Comparison of ENCODE assay signal across 1 cellular context in the genomic region with DNA sequence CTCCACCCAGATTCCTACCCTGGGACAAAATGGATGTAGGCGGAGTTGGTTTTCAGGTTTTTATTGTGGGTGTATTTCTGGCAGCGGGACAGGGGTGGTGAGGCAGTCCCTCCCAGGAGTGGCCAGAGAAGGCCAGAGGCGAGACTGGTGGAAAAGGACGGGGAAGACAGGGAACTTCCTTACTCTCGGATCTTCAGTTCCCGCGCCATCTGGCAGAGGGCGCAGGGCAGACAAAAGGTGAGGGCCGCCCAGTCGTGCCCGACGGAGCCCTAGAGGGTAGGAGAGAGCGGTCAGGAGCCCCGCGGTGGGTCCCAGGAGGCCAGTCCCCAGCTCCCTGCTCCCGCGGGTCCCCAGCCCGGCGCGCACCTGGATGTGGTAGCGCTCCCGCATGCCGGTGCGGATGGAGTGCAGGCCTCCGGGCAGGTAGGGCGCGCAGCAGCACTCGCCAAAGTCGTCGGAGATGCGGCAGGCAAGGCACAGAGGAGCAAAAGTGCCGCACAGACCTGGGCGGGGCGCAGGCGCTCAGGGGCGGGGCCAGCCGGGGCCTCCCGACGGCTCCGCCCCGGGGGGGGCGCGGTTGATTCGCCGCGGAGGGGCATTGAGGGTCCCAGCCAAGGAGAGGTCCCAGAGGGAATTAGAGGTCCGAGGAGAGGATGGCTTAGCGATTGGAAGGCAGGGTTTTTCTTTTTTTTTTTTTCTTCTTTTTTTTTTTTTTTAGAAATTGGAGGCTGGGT.
TF ChIP-seq lines count a peak whose summit lies in the region.

No MANE protein-coding gene starts in this region.

TF ChIP-seq in HepG2, 621 proteins besides CTCF, POLR2A, EP300 and RAD21 (continued from another document and continues in another):
- TF ChIP-seq, protein P1, sequence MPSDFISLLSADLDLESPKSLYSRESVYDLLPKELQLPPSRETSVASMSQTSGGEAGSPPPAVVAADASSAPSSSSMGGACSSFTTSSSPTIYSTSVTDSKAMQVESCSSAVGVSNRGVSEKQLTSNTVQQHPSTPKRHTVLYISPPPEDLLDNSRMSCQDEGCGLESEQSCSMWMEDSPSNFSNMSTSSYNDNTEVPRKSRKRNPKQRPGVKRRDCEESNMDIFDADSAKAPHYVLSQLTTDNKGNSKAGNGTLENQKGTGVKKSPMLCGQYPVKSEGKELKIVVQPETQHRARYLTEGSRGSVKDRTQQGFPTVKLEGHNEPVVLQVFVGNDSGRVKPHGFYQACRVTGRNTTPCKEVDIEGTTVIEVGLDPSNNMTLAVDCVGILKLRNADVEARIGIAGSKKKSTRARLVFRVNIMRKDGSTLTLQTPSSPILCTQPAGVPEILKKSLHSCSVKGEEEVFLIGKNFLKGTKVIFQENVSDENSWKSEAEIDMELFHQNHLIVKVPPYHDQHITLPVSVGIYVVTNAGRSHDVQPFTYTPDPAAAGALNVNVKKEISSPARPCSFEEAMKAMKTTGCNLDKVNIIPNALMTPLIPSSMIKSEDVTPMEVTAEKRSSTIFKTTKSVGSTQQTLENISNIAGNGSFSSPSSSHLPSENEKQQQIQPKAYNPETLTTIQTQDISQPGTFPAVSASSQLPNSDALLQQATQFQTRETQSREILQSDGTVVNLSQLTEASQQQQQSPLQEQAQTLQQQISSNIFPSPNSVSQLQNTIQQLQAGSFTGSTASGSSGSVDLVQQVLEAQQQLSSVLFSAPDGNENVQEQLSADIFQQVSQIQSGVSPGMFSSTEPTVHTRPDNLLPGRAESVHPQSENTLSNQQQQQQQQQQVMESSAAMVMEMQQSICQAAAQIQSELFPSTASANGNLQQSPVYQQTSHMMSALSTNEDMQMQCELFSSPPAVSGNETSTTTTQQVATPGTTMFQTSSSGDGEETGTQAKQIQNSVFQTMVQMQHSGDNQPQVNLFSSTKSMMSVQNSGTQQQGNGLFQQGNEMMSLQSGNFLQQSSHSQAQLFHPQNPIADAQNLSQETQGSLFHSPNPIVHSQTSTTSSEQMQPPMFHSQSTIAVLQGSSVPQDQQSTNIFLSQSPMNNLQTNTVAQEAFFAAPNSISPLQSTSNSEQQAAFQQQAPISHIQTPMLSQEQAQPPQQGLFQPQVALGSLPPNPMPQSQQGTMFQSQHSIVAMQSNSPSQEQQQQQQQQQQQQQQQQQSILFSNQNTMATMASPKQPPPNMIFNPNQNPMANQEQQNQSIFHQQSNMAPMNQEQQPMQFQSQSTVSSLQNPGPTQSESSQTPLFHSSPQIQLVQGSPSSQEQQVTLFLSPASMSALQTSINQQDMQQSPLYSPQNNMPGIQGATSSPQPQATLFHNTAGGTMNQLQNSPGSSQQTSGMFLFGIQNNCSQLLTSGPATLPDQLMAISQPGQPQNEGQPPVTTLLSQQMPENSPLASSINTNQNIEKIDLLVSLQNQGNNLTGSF (CRISPR knock-in tag; IDR thresholded peaks at IDR 0.05): no peak
- TF ChIP-seq POGZ (CRISPR knock-in tag; IDR thresholded peaks at IDR 0.05) (peak; percentile 30; the same call in 1 of the 2 replicates), RXRB (CRISPR knock-in tag; IDR thresholded peaks at IDR 0.05; ENCODE audit: borderline replicate concordance) (no peak), NFE2L1 (CRISPR knock-in tag; IDR thresholded peaks at IDR 0.05; ENCODE audit: borderline replicate concordance) (no peak), ADNP (CRISPR knock-in tag; IDR thresholded peaks at IDR 0.05) (no peak), ZNF549 (CRISPR knock-in tag; IDR thresholded peaks at IDR 0.05) (no peak), ZNF260 (CRISPR knock-in tag; IDR thresholded peaks at IDR 0.05; ENCODE audit: borderline replicate concordance, low read depth) (no peak), NFYB (CRISPR knock-in tag; IDR thresholded peaks at IDR 0.05) (no peak), ARHGAP35 (CRISPR knock-in tag; IDR thresholded peaks at IDR 0.05; ENCODE audit: borderline replicate concordance) (no peak; the same call in 1 of the 2 replicates), FIP1L1 (IDR thresholded peaks at IDR 0.05; ENCODE audit: borderline replicate concordance, insufficient read depth, low read depth, low read length) (no peak), RFXANK (CRISPR knock-in tag; IDR thresholded peaks at IDR 0.05) (no peak), EHMT2 (IDR thresholded peaks at IDR 0.05; ENCODE audit: borderline replicate concordance, low read depth, low read length) (no peak), FOXA1 (IDR thresholded peaks at IDR 0.05) (no peak), FOXA1 (CRISPR knock-in tag; IDR thresholded peaks at IDR 0.05) (no peak), POLR2G (IDR thresholded peaks at IDR 0.05; ENCODE audit: low read depth, low read length) (no peak), ZNF883 (CRISPR knock-in tag; IDR thresholded peaks at IDR 0.05; ENCODE audit: not compliant biosample characterization) (peak; percentile 58), ZNF460 (CRISPR knock-in tag; IDR thresholded peaks at IDR 0.05; ENCODE audit: borderline replicate concordance) (no peak), ISL2 (CRISPR knock-in tag; IDR thresholded peaks at IDR 0.05) (no peak), ZNF30 (CRISPR knock-in tag; IDR thresholded peaks at IDR 0.05) (no peak), SOX6 (IDR thresholded peaks at IDR 0.05) (no peak), SOX6 (CRISPR knock-in tag; IDR thresholded peaks at IDR 0.05) (no peak), MYNN (CRISPR knock-in tag; IDR thresholded peaks at IDR 0.05; ENCODE audit: low read depth) (no peak), TARDBP (CRISPR knock-in tag; IDR thresholded peaks at IDR 0.05) (no peak), U2AF2 (IDR thresholded peaks at IDR 0.05; ENCODE audit: low read depth, low read length) (no peak), ZNF564 (CRISPR knock-in tag; IDR thresholded peaks at IDR 0.05) (no peak), ZNF225 (CRISPR knock-in tag; IDR thresholded peaks at IDR 0.05) (no peak), ZNF670 (CRISPR knock-in tag; IDR thresholded peaks at IDR 0.05; ENCODE audit: borderline replicate concordance) (no peak), ZNF20 (CRISPR knock-in tag; IDR thresholded peaks at IDR 0.05) (no peak), ZNF768 (CRISPR knock-in tag; IDR thresholded peaks at IDR 0.05) (peak; percentile 36; the same call in 1 of the 2 replicates), ZFP36 (IDR thresholded peaks at IDR 0.05; ENCODE audit: borderline replicate concordance, low read depth, low read length, partially characterized antibody) (no peak), HOXA7 (CRISPR knock-in tag; IDR thresholded peaks at IDR 0.05) (no peak), ZNF660 (CRISPR knock-in tag; IDR thresholded peaks at IDR 0.05; ENCODE audit: borderline replicate concordance, low read depth) (no peak), MTA1 (CRISPR knock-in tag; IDR thresholded peaks at IDR 0.05; ENCODE audit: borderline replicate concordance) (peak; percentile 56; the same call in 1 of the 2 replicates), PHF20 (CRISPR knock-in tag; IDR thresholded peaks at IDR 0.05) (no peak), YY1 (IDR thresholded peaks at IDR 0.05; ENCODE audit: insufficient read depth, insufficient replicate concordance, low read depth, low read length) (no peak), HDAC1 (CRISPR knock-in tag; IDR thresholded peaks at IDR 0.05) (0 out of 2 replicates have a peak, but pooled peaks have one; percentile 31), SKI (IDR thresholded peaks at IDR 0.05; ENCODE audit: partially characterized antibody) (peak; percentile 25), ZFAT (CRISPR knock-in tag; conservative IDR thresholded peaks at IDR 0.05) (no peak), MEF2D (CRISPR knock-in tag; IDR thresholded peaks at IDR 0.05) (no peak), HNRNPL (IDR thresholded peaks at IDR 0.05; ENCODE audit: low read depth, low read length) (no peak), HOXA5 (CRISPR knock-in tag; IDR thresholded peaks at IDR 0.05) (no peak), NRL (CRISPR knock-in tag; IDR thresholded peaks at IDR 0.05; ENCODE audit: borderline replicate concordance) (no peak)
- TF ChIP-seq, protein P2, sequence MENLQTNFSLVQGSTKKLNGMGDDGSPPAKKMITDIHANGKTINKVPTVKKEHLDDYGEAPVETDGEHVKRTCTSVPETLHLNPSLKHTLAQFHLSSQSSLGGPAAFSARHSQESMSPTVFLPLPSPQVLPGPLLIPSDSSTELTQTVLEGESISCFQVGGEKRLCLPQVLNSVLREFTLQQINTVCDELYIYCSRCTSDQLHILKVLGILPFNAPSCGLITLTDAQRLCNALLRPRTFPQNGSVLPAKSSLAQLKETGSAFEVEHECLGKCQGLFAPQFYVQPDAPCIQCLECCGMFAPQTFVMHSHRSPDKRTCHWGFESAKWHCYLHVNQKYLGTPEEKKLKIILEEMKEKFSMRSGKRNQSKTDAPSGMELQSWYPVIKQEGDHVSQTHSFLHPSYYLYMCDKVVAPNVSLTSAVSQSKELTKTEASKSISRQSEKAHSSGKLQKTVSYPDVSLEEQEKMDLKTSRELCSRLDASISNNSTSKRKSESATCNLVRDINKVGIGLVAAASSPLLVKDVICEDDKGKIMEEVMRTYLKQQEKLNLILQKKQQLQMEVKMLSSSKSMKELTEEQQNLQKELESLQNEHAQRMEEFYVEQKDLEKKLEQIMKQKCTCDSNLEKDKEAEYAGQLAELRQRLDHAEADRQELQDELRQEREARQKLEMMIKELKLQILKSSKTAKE (CRISPR knock-in tag; IDR thresholded peaks at IDR 0.05; ENCODE audit: borderline replicate concordance): no peak
- TF ChIP-seq, protein P3, sequence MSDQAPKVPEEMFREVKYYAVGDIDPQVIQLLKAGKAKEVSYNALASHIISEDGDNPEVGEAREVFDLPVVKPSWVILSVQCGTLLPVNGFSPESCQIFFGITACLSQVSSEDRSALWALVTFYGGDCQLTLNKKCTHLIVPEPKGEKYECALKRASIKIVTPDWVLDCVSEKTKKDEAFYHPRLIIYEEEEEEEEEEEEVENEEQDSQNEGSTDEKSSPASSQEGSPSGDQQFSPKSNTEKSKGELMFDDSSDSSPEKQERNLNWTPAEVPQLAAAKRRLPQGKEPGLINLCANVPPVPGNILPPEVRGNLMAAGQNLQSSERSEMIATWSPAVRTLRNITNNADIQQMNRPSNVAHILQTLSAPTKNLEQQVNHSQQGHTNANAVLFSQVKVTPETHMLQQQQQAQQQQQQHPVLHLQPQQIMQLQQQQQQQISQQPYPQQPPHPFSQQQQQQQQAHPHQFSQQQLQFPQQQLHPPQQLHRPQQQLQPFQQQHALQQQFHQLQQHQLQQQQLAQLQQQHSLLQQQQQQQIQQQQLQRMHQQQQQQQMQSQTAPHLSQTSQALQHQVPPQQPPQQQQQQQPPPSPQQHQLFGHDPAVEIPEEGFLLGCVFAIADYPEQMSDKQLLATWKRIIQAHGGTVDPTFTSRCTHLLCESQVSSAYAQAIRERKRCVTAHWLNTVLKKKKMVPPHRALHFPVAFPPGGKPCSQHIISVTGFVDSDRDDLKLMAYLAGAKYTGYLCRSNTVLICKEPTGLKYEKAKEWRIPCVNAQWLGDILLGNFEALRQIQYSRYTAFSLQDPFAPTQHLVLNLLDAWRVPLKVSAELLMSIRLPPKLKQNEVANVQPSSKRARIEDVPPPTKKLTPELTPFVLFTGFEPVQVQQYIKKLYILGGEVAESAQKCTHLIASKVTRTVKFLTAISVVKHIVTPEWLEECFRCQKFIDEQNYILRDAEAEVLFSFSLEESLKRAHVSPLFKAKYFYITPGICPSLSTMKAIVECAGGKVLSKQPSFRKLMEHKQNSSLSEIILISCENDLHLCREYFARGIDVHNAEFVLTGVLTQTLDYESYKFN (CRISPR knock-in tag; conservative IDR thresholded peaks at IDR 0.05): 0 out of 2 replicates have a peak, but pooled peaks have one; percentile 29
- TF ChIP-seq, protein P4, sequence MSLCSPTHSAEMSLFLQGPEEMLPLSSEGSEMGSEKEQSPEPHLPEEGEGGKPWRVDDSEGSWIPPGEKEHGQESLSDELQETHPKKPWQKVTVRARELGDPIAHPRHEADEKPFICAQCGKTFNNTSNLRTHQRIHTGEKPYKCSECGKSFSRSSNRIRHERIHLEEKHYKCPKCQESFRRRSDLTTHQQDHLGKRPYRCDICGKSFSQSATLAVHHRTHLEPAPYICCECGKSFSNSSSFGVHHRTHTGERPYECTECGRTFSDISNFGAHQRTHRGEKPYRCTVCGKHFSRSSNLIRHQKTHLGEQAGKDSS (CRISPR knock-in tag; IDR thresholded peaks at IDR 0.05; ENCODE audit: borderline replicate concordance, low read depth): peak; percentile 64; the same call in 1 of the 2 replicates
- TF ChIP-seq, protein P5, sequence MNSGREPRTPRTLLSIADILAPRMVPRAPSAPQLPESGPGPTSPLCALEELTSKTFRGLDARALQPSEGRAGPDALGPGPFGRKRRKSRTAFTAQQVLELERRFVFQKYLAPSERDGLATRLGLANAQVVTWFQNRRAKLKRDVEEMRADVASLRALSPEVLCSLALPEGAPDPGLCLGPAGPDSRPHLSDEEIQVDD (CRISPR knock-in tag; IDR thresholded peaks at IDR 0.05; ENCODE audit: borderline replicate concordance): no peak
- TF ChIP-seq, protein P6, sequence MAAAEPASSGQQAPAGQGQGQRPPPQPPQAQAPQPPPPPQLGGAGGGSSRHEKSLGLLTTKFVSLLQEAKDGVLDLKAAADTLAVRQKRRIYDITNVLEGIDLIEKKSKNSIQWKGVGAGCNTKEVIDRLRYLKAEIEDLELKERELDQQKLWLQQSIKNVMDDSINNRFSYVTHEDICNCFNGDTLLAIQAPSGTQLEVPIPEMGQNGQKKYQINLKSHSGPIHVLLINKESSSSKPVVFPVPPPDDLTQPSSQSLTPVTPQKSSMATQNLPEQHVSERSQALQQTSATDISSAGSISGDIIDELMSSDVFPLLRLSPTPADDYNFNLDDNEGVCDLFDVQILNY (CRISPR knock-in tag; conservative IDR thresholded peaks at IDR 0.05): no peak
- TF ChIP-seq, protein P7, sequence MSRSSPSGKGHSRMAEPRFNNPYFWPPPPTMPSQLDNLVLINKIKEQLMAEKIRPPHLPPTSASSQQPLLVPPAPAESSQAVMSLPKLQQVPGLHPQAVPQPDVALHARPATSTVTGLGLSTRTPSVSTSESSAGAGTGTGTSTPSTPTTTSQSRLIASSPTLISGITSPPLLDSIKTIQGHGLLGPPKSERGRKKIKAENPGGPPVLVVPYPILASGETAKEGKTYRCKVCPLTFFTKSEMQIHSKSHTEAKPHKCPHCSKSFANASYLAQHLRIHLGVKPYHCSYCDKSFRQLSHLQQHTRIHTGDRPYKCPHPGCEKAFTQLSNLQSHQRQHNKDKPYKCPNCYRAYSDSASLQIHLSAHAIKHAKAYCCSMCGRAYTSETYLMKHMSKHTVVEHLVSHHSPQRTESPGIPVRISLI (CRISPR knock-in tag; IDR thresholded peaks at IDR 0.05; ENCODE audit: borderline replicate concordance): peak; percentile 46; the same call in 1 of the 2 replicates
- TF ChIP-seq, protein P8, sequence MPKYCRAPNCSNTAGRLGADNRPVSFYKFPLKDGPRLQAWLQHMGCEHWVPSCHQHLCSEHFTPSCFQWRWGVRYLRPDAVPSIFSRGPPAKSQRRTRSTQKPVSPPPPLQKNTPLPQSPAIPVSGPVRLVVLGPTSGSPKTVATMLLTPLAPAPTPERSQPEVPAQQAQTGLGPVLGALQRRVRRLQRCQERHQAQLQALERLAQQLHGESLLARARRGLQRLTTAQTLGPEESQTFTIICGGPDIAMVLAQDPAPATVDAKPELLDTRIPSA (CRISPR knock-in tag; IDR thresholded peaks at IDR 0.05; ENCODE audit: borderline replicate concordance): no peak
